8 cellular contexts compared by ENCODE assay signal in the genomic region with DNA sequence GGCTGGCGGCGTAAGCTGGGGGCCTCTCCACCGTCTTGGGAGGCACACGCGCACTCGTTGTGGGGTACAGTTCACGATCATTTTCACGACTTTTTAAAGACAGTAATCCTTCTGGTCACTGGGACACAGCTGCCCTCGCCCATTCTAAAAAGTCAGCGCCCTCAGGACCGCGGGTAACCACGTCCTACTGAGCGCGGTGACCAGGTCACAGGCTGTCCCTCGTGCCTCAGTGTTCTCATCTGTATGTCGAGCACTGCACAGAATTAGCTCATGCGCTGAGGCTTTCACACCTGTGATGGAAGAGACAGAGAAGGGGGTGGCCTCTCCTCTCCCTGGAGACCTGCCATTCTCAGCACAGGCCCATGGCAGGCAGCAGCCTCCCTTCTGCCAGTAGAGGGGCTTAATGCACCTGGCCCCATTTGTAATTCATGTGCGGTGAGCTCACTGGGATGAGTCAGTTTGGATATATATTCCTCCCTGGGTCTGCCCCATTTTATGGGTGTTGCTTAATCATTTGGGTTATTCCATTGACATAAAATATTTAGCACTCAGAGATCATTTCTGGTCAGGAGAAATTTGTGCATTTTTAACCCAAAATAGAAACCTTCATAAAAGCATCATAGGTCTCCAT. TPM values are rescaled to one million over a fixed set of nuclear protein-coding genes. Genes with fewer than 3 reads are reported as not detected.
A peak's percentile ranks its signal among the peaks of the same experiment; 100 is the strongest.
DNase-seq lines count a peak whose midpoint lies in the region; TF ChIP-seq lines count a peak whose summit lies in the region.
"Not testable (repeated sequence)": the region's sequence is repeated elsewhere in the genome, so short reads cannot be mapped to it uniquely, and the experiment has no call there.

No MANE protein-coding gene starts in this region.

- H4K91ac ChIP-seq in mesenchymal stem cell (ENCODE audit: low read length): peak overlapping the region; percentile 61

- DNase-seq in ACHN (peak; percentile 32), HCEC 1CT (peak; percentile 60), NCI-H69 (lab: John Stamatoyannopoulos, UW) (peak; percentile 62), fibroblast of lung (ENCODE audit: low read depth in 2 of 2) (peak; percentile 34 to 57), mesenchymal stem cell (peak; percentile 66)
- not testable (repeated sequence) for DNase-seq in smooth muscle cell (lab: John Stamatoyannopoulos, UW; ENCODE audit: unreplicated experiment)

- peak overlapping the region in 1 of 2 experiments; percentile 52 for H3K23ac ChIP-seq in mesenchymal stem cell (ENCODE audit: low read length in 2 of 2)

- H3K9ac ChIP-seq in fibroblast of lung (ENCODE audit: insufficient read depth, low read length): peak overlapping the region; percentile 79
- H3K9ac ChIP-seq in mesenchymal stem cell (ENCODE audit: low read length): peak overlapping the region; percentile 92
- H3K9ac ChIP-seq in smooth muscle cell (ENCODE audit: low read depth): peak overlapping the region; percentile 92

- H2BK5ac ChIP-seq in mesenchymal stem cell (ENCODE audit: low read depth, low read length, poor library complexity, severe bottlenecking): not testable (repeated sequence)

- not testable (repeated sequence) for H3K79me1 ChIP-seq in mesenchymal stem cell (replicated peaks; ENCODE audit: low read length, poor library complexity, severe bottlenecking)

- not testable (repeated sequence) for H2AK5ac ChIP-seq in mesenchymal stem cell (ENCODE audit: low read length, severe bottlenecking)

- WGBS in mesenchymal stem cell: 2% methylated on average over 18 of the region's 19 CpGs
- under 1% methylated on average over 19 of the region's 19 CpGs for WGBS in smooth muscle cell (ENCODE audit: low lambda C conversion rate)

- not testable (repeated sequence) for H3K9me3 ChIP-seq in fibroblast of lung (ENCODE audit: control insufficient read depth, insufficient read depth, low read depth, low read length); mesenchymal stem cell (ENCODE audit: control insufficient read depth, low read length); smooth muscle cell (replicated peaks; ENCODE audit: low read depth)

- TF ChIP-seq CTCF in VCaP (conservative IDR thresholded peaks at IDR 0.05); fibroblast of lung (conservative IDR thresholded peaks at IDR 0.05 in 1 of 2, IDR thresholded peaks at IDR 0.05 in 1 of 2; ENCODE audit: low read depth in 1 of 2, low read length in 2 of 2); smooth muscle cell (IDR thresholded peaks at IDR 0.05; ENCODE audit: borderline replicate concordance, insufficient read depth, poor library complexity, severe bottlenecking): not testable (repeated sequence)

- in situ Hi-C loops in ACHN (cut with HindIII; ENCODE audit: low pct_ligation_motif_present, low pct_unique_long_range_greater_than_20kb, low sequenced_read_pairs): not testable (repeated sequence)

- not testable (repeated sequence) for H4K8ac ChIP-seq in mesenchymal stem cell (ENCODE audit: low read length)

- H3K27me3 ChIP-seq in fibroblast of lung (ENCODE audit: control insufficient read depth, insufficient read depth, low read length); mesenchymal stem cell (ENCODE audit: control insufficient read depth in 1 of 2, insufficient read depth in 1 of 2, low read length in 2 of 2); smooth muscle cell (ENCODE audit: low read depth): not testable (repeated sequence)

- H3K27ac ChIP-seq in VCaP (peak overlapping the region; percentile 70), angular gyrus (ENCODE audit: low read depth, low read length) (peak overlapping the region; percentile 48), fibroblast of lung (ENCODE audit: insufficient read depth, low read length) (peak overlapping the region; percentile 96), mesenchymal stem cell (ENCODE audit: low read length, poor library complexity, severe bottlenecking) (peak overlapping the region; percentile 89), smooth muscle cell (ENCODE audit: low read depth) (peak overlapping the region; percentile 88)

- peak overlapping the region; percentile 49 for H2BK120ac ChIP-seq in mesenchymal stem cell (ENCODE audit: low read depth, low read length)

- peak overlapping the region; percentile 11 to 82 for H3K18ac ChIP-seq in mesenchymal stem cell (ENCODE audit: low read depth in 1 of 2, low read length in 2 of 2)

- not testable (repeated sequence) for H3K79me2 ChIP-seq in fibroblast of lung (ENCODE audit: control insufficient read depth, insufficient read depth, low read length); smooth muscle cell (ENCODE audit: low read depth)

- peak overlapping the region in 1 of 2 experiments; percentile 48 for H3K14ac ChIP-seq in mesenchymal stem cell (ENCODE audit: low read length in 2 of 2)

- H3K36me3 ChIP-seq in fibroblast of lung (ENCODE audit: control insufficient read depth, insufficient read depth, low read length); mesenchymal stem cell (ENCODE audit: control insufficient read depth in 1 of 2, insufficient read depth in 2 of 2, low read depth in 1 of 2, low read length in 2 of 2); smooth muscle cell (ENCODE audit: low read depth): not testable (repeated sequence)

- H3K4me2 ChIP-seq in fibroblast of lung (ENCODE audit: extremely low read depth, insufficient read depth, low read length) (peak overlapping the region; percentile 23), mesenchymal stem cell (ENCODE audit: low read length, poor library complexity, severe bottlenecking) (peak overlapping the region; percentile 90), smooth muscle cell (peak overlapping the region; percentile 92)

- not testable (repeated sequence) for H3F3A ChIP-seq in smooth muscle cell (ENCODE audit: low read depth)

- H3K4ac ChIP-seq in mesenchymal stem cell (ENCODE audit: low read depth in 1 of 2, low read length in 2 of 2): peak overlapping the region in 1 of 2 experiments; percentile 58

- H2AFZ ChIP-seq in fibroblast of lung (ENCODE audit: low read length): not testable (repeated sequence)
- H2AFZ ChIP-seq in mesenchymal stem cell (ENCODE audit: low read depth, low read length) (peak overlapping the region; percentile 39), smooth muscle cell (ENCODE audit: low read depth) (peak overlapping the region; percentile 90)

- not testable (repeated sequence) for H4K20me1 ChIP-seq in fibroblast of lung (ENCODE audit: control insufficient read depth, extremely low read depth, insufficient read depth, low read length); smooth muscle cell (ENCODE audit: low read depth)

- H2BK12ac ChIP-seq in mesenchymal stem cell (ENCODE audit: low read length in 2 of 2): peak overlapping the region in 1 of 2 experiments; percentile 39

- H2BK15ac ChIP-seq in mesenchymal stem cell (ENCODE audit: low read depth, poor library complexity, severe bottlenecking): peak overlapping the region; percentile 2

- peak overlapping the region; percentile 46 to 67 (median 63) for H3K4me3 ChIP-seq in fibroblast of lung (replicated peaks in 1 of 4; ENCODE audit: control extremely low read depth in 1 of 4, insufficient read depth in 1 of 4, low read depth in 3 of 4, low read length in 4 of 4)
- peak overlapping the region; percentile 81 to 82 for H3K4me3 ChIP-seq in mesenchymal stem cell (ENCODE audit: insufficient read depth in 1 of 2, low read depth in 1 of 2, low read length in 2 of 2)
- peak overlapping the region; percentile 89 for H3K4me3 ChIP-seq in smooth muscle cell

- not testable (repeated sequence) for H3K4me1 ChIP-seq in fibroblast of lung (ENCODE audit: control insufficient read depth, extremely low read depth, insufficient read depth, low read length); mesenchymal stem cell (ENCODE audit: control insufficient read depth, insufficient read depth, low read depth, low read length); smooth muscle cell (ENCODE audit: low read depth)

RNA-seq across cellular contexts. Expression of a gene that starts 45.1 kb away (rescaled TPM):
- total RNA-seq in fibroblast of lung: not detected in 2 replicates
- polyA plus RNA-seq in fibroblast of lung: not detected in 2 replicates
- polyA plus RNA-seq in fibroblast of lung (2012): not detected in 2 replicates
- polyA minus RNA-seq in fibroblast of lung (ENCODE audit: low replicate concordance): not detected in 2 replicates
- not detected for polyA plus RNA-seq in mesenchymal stem cell (2013, experiment 1 of 2)
- polyA plus RNA-seq in mesenchymal stem cell (2013, experiment 2 of 2): not detected
- not detected in 2 replicates for total RNA-seq in smooth muscle cell
- not detected in 2 replicates for polyA plus RNA-seq in smooth muscle cell

Comparison
In these comparisons a context has a peak if more than half of its experiments do, and no peak if none do; other contexts are left out.
1. H3K4me2 ChIP-seq: peak in every context shown above with its lines; median percentile 92 in smooth muscle cell; 90 in mesenchymal stem cell; 23 in fibroblast of lung.